14 cellular contexts compared by ENCODE assay signal in genomic region chr11:1230456-1231395, GRCh38. TPM values are rescaled to one million over a fixed set of nuclear protein-coding genes. Genes with fewer than 3 reads are reported as not detected.
A peak's percentile ranks its signal among the peaks of the same experiment; 100 is the strongest.
DNase-seq lines count a peak whose midpoint lies in the region; ATAC-seq and TF ChIP-seq lines count a peak whose summit lies in the region.
"Had no signal": no experiment of that assay in that cellular context is flagged by ENCODE, and none has a peak within 500 bp of the region (broad histone marks: within the 10 kb centered on the region; RNA-seq: fewer than 3 reads in every experiment).

No MANE protein-coding gene starts in this region.

- TF ChIP-seq CTCF in osteoblast (IDR thresholded peaks at IDR 0.05; ENCODE audit: extremely low read depth, low read depth, low read length) = no peak

- no peaks in the 10 kb centered on the region for H3K9me3 ChIP-seq in osteoblast (ENCODE audit: low read depth, low read length)

- DNase-seq in D341Med (ENCODE audit: low spot score) = peak; percentile 45
- peak; percentile 48 for DNase-seq in HuH-7.5 (ENCODE audit: low spot score)
- DNase-seq in cardiac septum (ENCODE audit: low spot score) = peak; percentile 60
- peak; percentile 90 for DNase-seq in osteoblast (ENCODE audit: insufficient read length, low spot score, missing footprints)
- no peak for DNase-seq in caudate nucleus (lab: John Stamatoyannopoulos, UW)
- DNase-seq in NCI-H1694 (lab: John Stamatoyannopoulos, UW) = no peak
- DNase-seq: activated CD4-positive, alpha-beta T cell treated with anti-CD3 and anti-CD28 coated beads, Interleukin-2, amount 10 ng/mL, durations not matched to agents 24 days and 14 days; effector memory CD8-positive, alpha-beta T cell; GOT3; NK-92 treated with Interleukin-12 subunit alpha and Interleukin-12 subunit beta, amount 100 ng/mL, for 24 hours; stimulated activated CD4-positive, alpha-beta T cell treated with anti-CD3 and anti-CD28 coated beads, Interleukin-4, amount 100 ng/mL, for 24 hours; T-helper 2 cell had no signal

- H3K4me1 ChIP-seq in osteoblast (ENCODE audit: insufficient read depth, low read length) = no peaks in the 10 kb centered on the region

- H3K27me3 ChIP-seq in osteoblast (ENCODE audit: insufficient read depth, low read length) = no peaks in the 10 kb centered on the region

- no peak for ATAC-seq in HG03354 (IDR thresholded peaks at IDR 0.05; ENCODE audit: poor library complexity, severe bottlenecking, unreplicated experiment)
- ATAC-seq: effector memory CD8-positive, alpha-beta T cell had no signal

- H3K79me2 ChIP-seq in osteoblast (ENCODE audit: insufficient read depth, low read length) = no peaks in the 10 kb centered on the region

- H3K36me3 ChIP-seq in osteoblast (ENCODE audit: insufficient read depth, low read length) = no peaks in the 10 kb centered on the region

- H2AFZ ChIP-seq in osteoblast (ENCODE audit: low read length) = no peak overlapping the region

- H4K20me1 ChIP-seq in osteoblast (ENCODE audit: insufficient read depth, low read length) = no peaks in the 10 kb centered on the region

- intact Hi-C loops in cardiac septum (cut with DNase I) = no loop called here

- H3K27ac ChIP-seq in osteoblast (ENCODE audit: low read depth, low read length) (no peak overlapping the region), caudate nucleus (ENCODE audit: low read depth, low read length) (no peak overlapping the region)

- H3K4me3 ChIP-seq in osteoblast (ENCODE audit: insufficient read depth, low read length) = no peak overlapping the region

- H3K4me2 ChIP-seq in osteoblast (ENCODE audit: insufficient read depth, low read length) = no peak overlapping the region

RNA-seq across cellular contexts. Expression of gene MUC5B, which starts 7.9 kb away (rescaled TPM):
- total RNA-seq in cardiac septum (not detected), osteoblast (not detected in 2 replicates)
- total RNA-seq: activated CD4-positive, alpha-beta T cell treated with anti-CD3 and anti-CD28 coated beads, Interleukin-2, amount 10 ng/mL, durations not matched to agents 24 days and 14 days; bronchial epithelial cell had no signal

Comparison
In these comparisons a context has a peak if more than half of its experiments do, and no peak if none do; other contexts are left out.
1. DNase-seq: peak in D341Med (single experiment), HuH-7.5 (single experiment), cardiac septum (single experiment) and osteoblast (single experiment); none in caudate nucleus (0 of 61) and NCI-H1694 (single experiment).